17 cellular contexts compared by ENCODE assay signal in the genomic region with DNA sequence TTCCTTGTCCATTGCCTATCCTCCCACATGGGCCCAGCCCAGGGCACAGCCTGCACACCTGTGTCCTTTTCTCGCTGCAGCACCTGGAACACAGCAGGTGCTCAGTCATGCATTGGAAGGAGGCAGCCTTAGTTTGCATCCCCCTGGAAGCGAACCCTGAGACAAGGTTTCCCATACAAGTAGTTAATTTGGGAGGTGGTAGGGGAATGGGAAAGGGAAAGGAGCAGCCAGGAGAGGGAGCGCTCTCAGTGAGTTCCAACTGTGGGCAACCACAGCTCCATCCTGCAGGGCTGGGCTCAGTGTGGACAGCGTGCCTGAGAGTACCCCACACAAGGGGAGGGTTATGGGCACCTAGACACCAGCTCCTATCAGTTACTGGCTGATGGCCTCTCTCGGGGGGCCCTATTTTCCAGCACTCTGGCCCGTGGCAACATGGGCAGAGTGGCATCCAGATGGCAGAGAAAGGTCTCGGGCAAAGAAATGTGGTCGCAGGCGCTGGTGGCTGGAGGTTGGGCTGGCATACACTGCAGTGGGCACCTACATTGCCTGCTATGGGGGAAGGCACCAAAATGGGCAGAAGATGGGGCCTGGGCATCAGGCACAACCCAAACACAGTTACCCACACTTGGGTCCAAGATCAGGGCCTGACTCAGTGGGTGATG.
"Had no signal": no experiment of that assay in that cellular context is flagged by ENCODE, and none has a peak within 500 bp of the region (broad histone marks: within the 10 kb centered on the region; RNA-seq: fewer than 3 reads in every experiment).

No MANE protein-coding gene starts in this region.

- H3K4me1 Mint-ChIP-seq: activated naive CD4-positive, alpha-beta T cell treated with anti-CD3 and anti-CD28 coated beads, Interleukin-2, amount 50 U/mL, for 24 hours had no signal

- H3K36me3 Mint-ChIP-seq: activated naive CD4-positive, alpha-beta T cell treated with anti-CD3 and anti-CD28 coated beads, Interleukin-2, amount 50 U/mL, for 24 hours; memory B cell; naive thymus-derived CD4-positive, alpha-beta T cell had no signal

- H3K27ac Mint-ChIP-seq: activated naive CD4-positive, alpha-beta T cell treated with anti-CD3 and anti-CD28 coated beads, Interleukin-2, amount 50 U/mL, for 24 hours; memory B cell; naive thymus-derived CD4-positive, alpha-beta T cell had no signal

- H3K9me3 Mint-ChIP-seq: activated naive CD4-positive, alpha-beta T cell treated with anti-CD3 and anti-CD28 coated beads, Interleukin-2, amount 50 U/mL, for 24 hours; activated T-cell treated with anti-CD3 and anti-CD28 coated beads, Interleukin-2, amount 50 U/mL, for 4 hours; memory B cell; naive thymus-derived CD4-positive, alpha-beta T cell had no signal

- ATAC-seq: activated T-cell treated with anti-CD3 and anti-CD28 coated beads, Interleukin-2, amount 50 U/mL, for 4 hours; mucosa of descending colon; naive thymus-derived CD4-positive, alpha-beta T cell had no signal

- H3K4me3 Mint-ChIP-seq: activated naive CD4-positive, alpha-beta T cell treated with anti-CD3 and anti-CD28 coated beads, Interleukin-2, amount 50 U/mL, for 24 hours; activated T-cell treated with anti-CD3 and anti-CD28 coated beads, Interleukin-2, amount 50 U/mL, for 4 hours; memory B cell; naive thymus-derived CD4-positive, alpha-beta T cell had no signal

- DNase-seq: activated CD4-positive, alpha-beta T cell treated with anti-CD3 and anti-CD28 coated beads, Interleukin-2, amount 50 U/mL, for 4 hours; activated CD4-positive, CD25-positive, alpha-beta regulatory T cell treated with anti-CD3 and anti-CD28 coated beads, Interleukin-2, amount 50 U/mL, for 72 hours; activated effector memory CD4-positive, alpha-beta T cell treated with anti-CD3 and anti-CD28 coated beads, Interleukin-2, amount 50 U/mL, for 16 hours; activated T-cell treated with anti-CD3 and anti-CD28 coated beads, Interleukin-2, amount 50 U/mL, for 4 hours; central memory CD4-positive, alpha-beta T cell; hippocampal formation; left ventricle myocardium inferior; mucosa of descending colon; naive thymus-derived CD4-positive, alpha-beta T cell; nucleus accumbens; stimulated activated CD4-positive, alpha-beta T cell treated with anti-CD3 and anti-CD28 coated beads, Interleukin-2, amount 100 ng/mL, for 48 hours; stimulated activated naive CD4-positive, alpha-beta T cell; T-helper 9 cell; tibial artery; uterus had no signal
